ENCODE assay signal across 1 cellular context in genomic region chr1:153670859-153671622, GRCh38.
TF ChIP-seq lines count a peak whose summit lies in the region.

TSS of gene ILF2 (minus strand) at chr1:153670993. CDS start at chr1:153670922, 71 bp downstream.

TF ChIP-seq in HepG2, 621 proteins besides CTCF, POLR2A, EP300 and RAD21 (continued from another document and continues in another):
- TF ChIP-seq ZNF142 (CRISPR knock-in tag; IDR thresholded peaks at IDR 0.05) (peak; percentile 54; the same call in 1 of the 2 replicates), MAFG (CRISPR knock-in tag; IDR thresholded peaks at IDR 0.05) (no peak), CBX2 (IDR thresholded peaks at IDR 0.05; ENCODE audit: low read depth, low read length) (no peak), CBX2 (CRISPR knock-in tag; IDR thresholded peaks at IDR 0.05; ENCODE audit: low read depth) (no peak), DNMT1 (CRISPR knock-in tag; IDR thresholded peaks at IDR 0.05) (no peak), ZNF792 (CRISPR knock-in tag; IDR thresholded peaks at IDR 0.05) (no peak; the same call in 1 of the 2 replicates), ZBTB37 (CRISPR knock-in tag; IDR thresholded peaks at IDR 0.05) (0 out of 2 replicates have a peak, but pooled peaks have one; percentile 29), HMGA1 (CRISPR knock-in tag; conservative IDR thresholded peaks at IDR 0.05) (no peak), ZNF550 (CRISPR knock-in tag; IDR thresholded peaks at IDR 0.05; ENCODE audit: borderline replicate concordance) (no peak), ZNF484 (CRISPR knock-in tag; IDR thresholded peaks at IDR 0.05; ENCODE audit: borderline replicate concordance, low read depth) (no peak), ZNF615 (CRISPR knock-in tag; IDR thresholded peaks at IDR 0.05; ENCODE audit: borderline replicate concordance) (0 out of 2 replicates have a peak, but pooled peaks have one; percentile 76), GPBP1L1 (CRISPR knock-in tag; IDR thresholded peaks at IDR 0.05) (no peak), ZNF263 (CRISPR knock-in tag; IDR thresholded peaks at IDR 0.05) (0 out of 2 replicates have a peak, but pooled peaks have one; percentile 40), ZNF569 (CRISPR knock-in tag; IDR thresholded peaks at IDR 0.05; ENCODE audit: borderline replicate concordance) (no peak), SNAPC4 (CRISPR knock-in tag; IDR thresholded peaks at IDR 0.05) (0 out of 2 replicates have a peak, but pooled peaks have one; percentile 52), ASH2L (IDR thresholded peaks at IDR 0.05; ENCODE audit: insufficient read length, low read depth, low read length) (peak; percentile 77), NR0B2 (CRISPR knock-in tag; IDR thresholded peaks at IDR 0.05) (no peak), POGZ (CRISPR knock-in tag; IDR thresholded peaks at IDR 0.05) (peak; percentile 89), CAMTA2 (CRISPR knock-in tag; IDR thresholded peaks at IDR 0.05; ENCODE audit: borderline replicate concordance) (no peak), E2F5 (CRISPR knock-in tag; conservative IDR thresholded peaks at IDR 0.05) (no peak), ZNF234 (CRISPR knock-in tag; conservative IDR thresholded peaks at IDR 0.05) (no peak), TCF12 (IDR thresholded peaks at IDR 0.05) (no peak), TCF12 (CRISPR knock-in tag; IDR thresholded peaks at IDR 0.05) (no peak), ZNF891 (CRISPR knock-in tag; IDR thresholded peaks at IDR 0.05) (no peak), ZNF20 (CRISPR knock-in tag; IDR thresholded peaks at IDR 0.05) (no peak; the same call in 1 of the 2 replicates), PATZ1 (CRISPR knock-in tag; IDR thresholded peaks at IDR 0.05) (no peak), MAFK (conservative IDR thresholded peaks at IDR 0.05 in 1 of 2, IDR thresholded peaks at IDR 0.05 in 1 of 2; ENCODE audit: low read length in 2 of 2) (no peak), ZNF567 (CRISPR knock-in tag; IDR thresholded peaks at IDR 0.05; ENCODE audit: borderline replicate concordance) (no peak; the same call in 1 of the 2 replicates), CERS6 (CRISPR knock-in tag; IDR thresholded peaks at IDR 0.05) (no peak), ZNF775 (CRISPR knock-in tag; IDR thresholded peaks at IDR 0.05; ENCODE audit: borderline replicate concordance) (no peak), DDIT3 (CRISPR knock-in tag; IDR thresholded peaks at IDR 0.05) (no peak), ATF3 (CRISPR knock-in tag; IDR thresholded peaks at IDR 0.05) (no peak), NKX3-1 (CRISPR knock-in tag; IDR thresholded peaks at IDR 0.05) (peak; percentile 70; the same call in 1 of the 2 replicates), ZNF558 (CRISPR knock-in tag; IDR thresholded peaks at IDR 0.05; ENCODE audit: borderline replicate concordance) (0 out of 2 replicates have a peak, but pooled peaks have one; percentile 64), ZFP36 (IDR thresholded peaks at IDR 0.05; ENCODE audit: borderline replicate concordance, low read depth, low read length, partially characterized antibody) (no peak)
